ENCODE assay signal across 1 cellular context in the genomic region with DNA sequence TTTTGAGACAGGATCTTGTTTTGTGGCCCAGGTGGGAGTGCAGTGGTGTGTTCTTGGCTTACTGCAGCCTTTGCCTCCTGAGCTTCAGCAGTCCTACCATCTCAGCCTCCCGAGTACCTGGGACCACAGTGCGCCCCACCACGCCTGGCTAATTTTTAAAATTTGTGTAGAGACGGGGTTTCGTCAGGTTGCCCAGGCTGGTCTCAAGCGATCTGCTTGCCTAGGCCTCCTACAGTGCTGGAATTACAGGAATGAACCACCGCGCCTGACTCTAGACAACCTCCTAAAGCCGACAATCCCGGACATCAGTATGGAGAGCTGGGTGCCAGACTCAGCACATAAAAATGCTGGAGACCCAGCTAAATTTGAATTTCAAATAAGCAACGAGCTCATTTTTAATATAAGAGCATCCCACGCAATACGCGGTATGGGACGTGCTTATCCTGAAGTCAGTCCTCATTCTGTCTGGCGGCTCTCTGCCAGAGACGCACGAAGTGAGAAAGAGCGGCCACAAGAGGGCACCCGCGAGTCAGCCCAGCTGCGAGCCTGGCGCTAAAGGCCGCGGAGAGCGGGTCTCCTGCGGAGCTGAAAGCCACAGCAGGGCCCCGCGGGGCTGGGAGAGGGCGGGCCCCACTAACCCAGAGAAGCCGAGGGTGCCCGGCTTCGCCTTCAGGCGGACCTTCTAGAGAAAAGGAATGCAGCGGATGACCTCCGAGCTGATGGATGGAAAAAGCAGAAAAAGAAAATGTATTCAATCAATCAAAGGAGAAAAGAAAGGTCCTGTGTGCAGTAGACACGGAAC.
TF ChIP-seq lines count a peak whose summit lies in the region.

No MANE protein-coding gene starts in this region.

TF ChIP-seq in HepG2, 621 proteins besides CTCF, POLR2A, EP300 and RAD21 (continued from another document and continues in another):
- TF ChIP-seq GABPA (IDR thresholded peaks at IDR 0.05; ENCODE audit: low read depth, low read length) (no peak), GABPA (CRISPR knock-in tag; IDR thresholded peaks at IDR 0.05; ENCODE audit: low read depth) (no peak), ZBTB39 (CRISPR knock-in tag; IDR thresholded peaks at IDR 0.05) (no peak), HDAC2 (CRISPR knock-in tag; IDR thresholded peaks at IDR 0.05) (0 out of 2 replicates have a peak, but pooled peaks have one; percentile 25), MAZ (IDR thresholded peaks at IDR 0.05; ENCODE audit: borderline replicate concordance, low read depth, low read length) (peak; percentile 38; the same call in 1 of the 2 replicates), MAZ (CRISPR knock-in tag; IDR thresholded peaks at IDR 0.05; ENCODE audit: low read depth) (no peak), GZF1 (CRISPR knock-in tag; IDR thresholded peaks at IDR 0.05) (no peak), POLR2G (IDR thresholded peaks at IDR 0.05; ENCODE audit: low read depth, low read length) (no peak), SP5 (CRISPR knock-in tag; IDR thresholded peaks at IDR 0.05; ENCODE audit: borderline replicate concordance, low read depth) (peak; percentile 15; the same call in 1 of the 2 replicates), ZFX (CRISPR knock-in tag; IDR thresholded peaks at IDR 0.05; ENCODE audit: low read depth) (peak; percentile 64; the same call in 1 of the 2 replicates), ELF1 (CRISPR knock-in tag; IDR thresholded peaks at IDR 0.05) (0 out of 2 replicates have a peak, but pooled peaks have one; percentile 34), ZNF124 (CRISPR knock-in tag; IDR thresholded peaks at IDR 0.05) (peak; percentile 62; the same call in 1 of the 2 replicates), NR2F6 (IDR thresholded peaks at IDR 0.05) (no peak), NR2F6 (CRISPR knock-in tag; IDR thresholded peaks at IDR 0.05) (0 out of 2 replicates have a peak, but pooled peaks have one; percentile 41), PHF21A (CRISPR knock-in tag; IDR thresholded peaks at IDR 0.05) (peak; percentile 29; the same call in 1 of the 2 replicates), PPARG (CRISPR knock-in tag; conservative IDR thresholded peaks at IDR 0.05) (0 out of 2 replicates have a peak, but pooled peaks have one; percentile 22), LCORL (IDR thresholded peaks at IDR 0.05) (no peak), LCORL (CRISPR knock-in tag; IDR thresholded peaks at IDR 0.05) (0 out of 2 replicates have a peak, but pooled peaks have one; percentile 53), HIVEP1 (CRISPR knock-in tag; IDR thresholded peaks at IDR 0.05) (no peak), RXRB (CRISPR knock-in tag; IDR thresholded peaks at IDR 0.05; ENCODE audit: borderline replicate concordance) (peak; percentile 65; the same call in 1 of the 2 replicates), KLF16 (CRISPR knock-in tag; IDR thresholded peaks at IDR 0.05) (peak in 1 of 2 experiments; percentile 69; a peak in 1 of 4 replicates), BRCA1 (CRISPR knock-in tag; IDR thresholded peaks at IDR 0.05) (peak; percentile 46; the same call in 1 of the 2 replicates), KDM4B (CRISPR knock-in tag; IDR thresholded peaks at IDR 0.05) (no peak), ZNF883 (CRISPR knock-in tag; IDR thresholded peaks at IDR 0.05; ENCODE audit: not compliant biosample characterization) (peak; percentile 38), ZSCAN22 (CRISPR knock-in tag; IDR thresholded peaks at IDR 0.05) (no peak), ZNF501 (CRISPR knock-in tag; IDR thresholded peaks at IDR 0.05) (peak; percentile 53; the same call in 1 of the 2 replicates), ATF7-NPFF (CRISPR knock-in tag; IDR thresholded peaks at IDR 0.05; ENCODE audit: low read depth) (no peak), ZNF574 (CRISPR knock-in tag; IDR thresholded peaks at IDR 0.05) (0 out of 2 replicates have a peak, but pooled peaks have one; percentile 31), SMC3 (IDR thresholded peaks at IDR 0.05; ENCODE audit: low read length) (peak; percentile 54), HOXA5 (CRISPR knock-in tag; IDR thresholded peaks at IDR 0.05) (0 out of 2 replicates have a peak, but pooled peaks have one; percentile 56), ZNF547 (CRISPR knock-in tag; IDR thresholded peaks at IDR 0.05) (peak; percentile 51; the same call in 1 of the 2 replicates), UBTF (CRISPR knock-in tag; IDR thresholded peaks at IDR 0.05) (peak; percentile 66), ZNF563 (CRISPR knock-in tag; IDR thresholded peaks at IDR 0.05) (no peak), GABPB1 (CRISPR knock-in tag; IDR thresholded peaks at IDR 0.05) (peak; percentile 47; the same call in 1 of the 2 replicates), PHB2 (IDR thresholded peaks at IDR 0.05; ENCODE audit: partially characterized antibody) (no peak), ZNF691 (CRISPR knock-in tag; IDR thresholded peaks at IDR 0.05; ENCODE audit: borderline replicate concordance, low read depth) (peak; percentile 40; the same call in 1 of the 2 replicates), GATAD2A (CRISPR knock-in tag; IDR thresholded peaks at IDR 0.05) (peak; percentile 72), TP53 (CRISPR knock-in tag; conservative IDR thresholded peaks at IDR 0.05) (0 out of 2 replicates have a peak, but pooled peaks have one; percentile 61), RXRA (CRISPR knock-in tag; IDR thresholded peaks at IDR 0.05) (0 out of 2 replicates have a peak, but pooled peaks have one; percentile 13), XRCC5 (optimal IDR thresholded peaks at IDR 0.05; ENCODE audit: low read length) (peak; percentile 61), SPEN (CRISPR knock-in tag; IDR thresholded peaks at IDR 0.05; ENCODE audit: low read depth) (no peak), RFXANK (CRISPR knock-in tag; IDR thresholded peaks at IDR 0.05) (no peak), KLF6 (CRISPR knock-in tag; IDR thresholded peaks at IDR 0.05) (0 out of 2 replicates have a peak, but pooled peaks have one; percentile 38), ZNF768 (CRISPR knock-in tag; IDR thresholded peaks at IDR 0.05) (peak; percentile 38; the same call in 1 of the 2 replicates), GATAD1 (CRISPR knock-in tag; IDR thresholded peaks at IDR 0.05) (0 out of 2 replicates have a peak, but pooled peaks have one; percentile 32), SUZ12 (IDR thresholded peaks at IDR 0.05; ENCODE audit: low read depth, low read length) (no peak), ERF (CRISPR knock-in tag; IDR thresholded peaks at IDR 0.05) (peak; percentile 71; the same call in 1 of the 2 replicates), ZSCAN25 (CRISPR knock-in tag; IDR thresholded peaks at IDR 0.05) (peak; percentile 36; the same call in 1 of the 2 replicates), ZFY (CRISPR knock-in tag; IDR thresholded peaks at IDR 0.05) (peak; percentile 69), FOSL1 (CRISPR knock-in tag; IDR thresholded peaks at IDR 0.05; ENCODE audit: borderline replicate concordance) (no peak), THAP11 (CRISPR knock-in tag; IDR thresholded peaks at IDR 0.05) (0 out of 2 replicates have a peak, but pooled peaks have one; percentile 40), MEIS2 (CRISPR knock-in tag; IDR thresholded peaks at IDR 0.05) (no peak)
- TF ChIP-seq, protein P1, sequence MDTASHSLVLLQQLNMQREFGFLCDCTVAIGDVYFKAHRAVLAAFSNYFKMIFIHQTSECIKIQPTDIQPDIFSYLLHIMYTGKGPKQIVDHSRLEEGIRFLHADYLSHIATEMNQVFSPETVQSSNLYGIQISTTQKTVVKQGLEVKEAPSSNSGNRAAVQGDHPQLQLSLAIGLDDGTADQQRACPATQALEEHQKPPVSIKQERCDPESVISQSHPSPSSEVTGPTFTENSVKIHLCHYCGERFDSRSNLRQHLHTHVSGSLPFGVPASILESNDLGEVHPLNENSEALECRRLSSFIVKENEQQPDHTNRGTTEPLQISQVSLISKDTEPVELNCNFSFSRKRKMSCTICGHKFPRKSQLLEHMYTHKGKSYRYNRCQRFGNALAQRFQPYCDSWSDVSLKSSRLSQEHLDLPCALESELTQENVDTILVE (CRISPR knock-in tag; IDR thresholded peaks at IDR 0.05) = peak; percentile 22; the same call in 1 of the 2 replicates
- TF ChIP-seq, protein P2, sequence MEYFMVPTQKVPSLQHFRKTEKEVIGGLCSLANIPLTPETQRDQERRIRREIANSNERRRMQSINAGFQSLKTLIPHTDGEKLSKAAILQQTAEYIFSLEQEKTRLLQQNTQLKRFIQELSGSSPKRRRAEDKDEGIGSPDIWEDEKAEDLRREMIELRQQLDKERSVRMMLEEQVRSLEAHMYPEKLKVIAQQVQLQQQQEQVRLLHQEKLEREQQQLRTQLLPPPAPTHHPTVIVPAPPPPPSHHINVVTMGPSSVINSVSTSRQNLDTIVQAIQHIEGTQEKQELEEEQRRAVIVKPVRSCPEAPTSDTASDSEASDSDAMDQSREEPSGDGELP (IDR thresholded peaks at IDR 0.05; ENCODE audit: borderline replicate concordance, low read depth) = peak; percentile 45; the same call in 1 of the 2 replicates
- TF ChIP-seq, protein P3, sequence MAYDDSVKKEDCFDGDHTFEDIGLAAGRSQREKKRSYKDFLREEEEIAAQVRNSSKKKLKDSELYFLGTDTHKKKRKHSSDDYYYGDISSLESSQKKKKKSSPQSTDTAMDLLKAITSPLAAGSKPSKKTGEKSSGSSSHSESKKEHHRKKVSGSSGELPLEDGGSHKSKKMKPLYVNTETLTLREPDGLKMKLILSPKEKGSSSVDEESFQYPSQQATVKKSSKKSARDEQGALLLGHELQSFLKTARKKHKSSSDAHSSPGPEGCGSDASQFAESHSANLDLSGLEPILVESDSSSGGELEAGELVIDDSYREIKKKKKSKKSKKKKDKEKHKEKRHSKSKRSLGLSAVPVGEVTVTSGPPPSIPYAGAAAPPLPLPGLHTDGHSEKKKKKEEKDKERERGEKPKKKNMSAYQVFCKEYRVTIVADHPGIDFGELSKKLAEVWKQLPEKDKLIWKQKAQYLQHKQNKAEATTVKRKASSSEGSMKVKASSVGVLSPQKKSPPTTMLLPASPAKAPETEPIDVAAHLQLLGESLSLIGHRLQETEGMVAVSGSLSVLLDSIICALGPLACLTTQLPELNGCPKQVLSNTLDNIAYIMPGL (CRISPR knock-in tag; IDR thresholded peaks at IDR 0.05; ENCODE audit: borderline replicate concordance in 1 of 2, low read depth in 1 of 2) = peak; percentile 61 to 90
- TF ChIP-seq, protein P4, sequence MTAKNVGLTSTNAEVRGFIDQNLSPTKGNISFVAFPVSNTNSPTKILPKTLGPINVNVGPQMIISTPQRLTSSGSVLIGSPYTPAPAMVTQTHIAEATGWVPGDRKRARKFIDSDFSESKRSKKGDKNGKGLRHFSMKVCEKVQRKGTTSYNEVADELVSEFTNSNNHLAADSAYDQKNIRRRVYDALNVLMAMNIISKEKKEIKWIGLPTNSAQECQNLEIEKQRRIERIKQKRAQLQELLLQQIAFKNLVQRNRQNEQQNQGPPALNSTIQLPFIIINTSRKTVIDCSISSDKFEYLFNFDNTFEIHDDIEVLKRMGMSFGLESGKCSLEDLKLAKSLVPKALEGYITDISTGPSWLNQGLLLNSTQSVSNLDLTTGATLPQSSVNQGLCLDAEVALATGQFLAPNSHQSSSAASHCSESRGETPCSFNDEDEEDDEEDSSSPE (CRISPR knock-in tag; IDR thresholded peaks at IDR 0.05) = peak; percentile 44; the same call in 1 of the 2 replicates
